ENCODE assay signal across 1 cellular context in genomic region chr3:111733154-111733553, GRCh38.
TF ChIP-seq lines count a peak whose summit lies in the region.

No MANE protein-coding gene starts in this region.

TF ChIP-seq in HepG2, 621 proteins besides CTCF, POLR2A, EP300 and RAD21 (continues in another document):
- TF ChIP-seq MED1 (CRISPR knock-in tag; IDR thresholded peaks at IDR 0.05) = peak; percentile 73
- TF ChIP-seq PHF20 (CRISPR knock-in tag; IDR thresholded peaks at IDR 0.05) = no peak
- no peak for TF ChIP-seq ZNF772 (CRISPR knock-in tag; IDR thresholded peaks at IDR 0.05)
- TF ChIP-seq PBX2 (CRISPR knock-in tag; IDR thresholded peaks at IDR 0.05) = 0 out of 2 replicates have a peak, but pooled peaks have one; percentile 17
- TF ChIP-seq KLF13 (CRISPR knock-in tag; IDR thresholded peaks at IDR 0.05) = no peak
- TF ChIP-seq DRAP1 (CRISPR knock-in tag; IDR thresholded peaks at IDR 0.05) = peak; percentile 81
- TF ChIP-seq CEBPZ (IDR thresholded peaks at IDR 0.05; ENCODE audit: low read length) = no peak
- TF ChIP-seq SMYD3 (CRISPR knock-in tag; IDR thresholded peaks at IDR 0.05) = no peak
- no peak for TF ChIP-seq TFE3 (CRISPR knock-in tag; IDR thresholded peaks at IDR 0.05)
- TF ChIP-seq ZNF562 (CRISPR knock-in tag; IDR thresholded peaks at IDR 0.05; ENCODE audit: borderline replicate concordance) = no peak
- peak; percentile 45; the same call in 1 of the 2 replicates for TF ChIP-seq KMT2A (CRISPR knock-in tag; IDR thresholded peaks at IDR 0.05)
- 0 out of 2 replicates have a peak, but pooled peaks have one; percentile 33 for TF ChIP-seq RARA (CRISPR knock-in tag; IDR thresholded peaks at IDR 0.05)
- TF ChIP-seq ATF3 (CRISPR knock-in tag; IDR thresholded peaks at IDR 0.05) = 0 out of 2 replicates have a peak, but pooled peaks have one; percentile 30
- no peak for TF ChIP-seq SOX6 (IDR thresholded peaks at IDR 0.05)
- TF ChIP-seq SOX6 (CRISPR knock-in tag; IDR thresholded peaks at IDR 0.05) = peak; percentile 47
- TF ChIP-seq KAT7 (CRISPR knock-in tag; IDR thresholded peaks at IDR 0.05; ENCODE audit: borderline replicate concordance) = no peak
- TF ChIP-seq AHDC1 (CRISPR knock-in tag; IDR thresholded peaks at IDR 0.05; ENCODE audit: borderline replicate concordance) = peak; percentile 41; the same call in 1 of the 2 replicates
- TF ChIP-seq PITX1 (CRISPR knock-in tag; IDR thresholded peaks at IDR 0.05) = peak; percentile 88
- 0 out of 2 replicates have a peak, but pooled peaks have one; percentile 41 for TF ChIP-seq NFIC (IDR thresholded peaks at IDR 0.05; ENCODE audit: low read length)
- peak; percentile 52; the same call in 1 of the 2 replicates for TF ChIP-seq HOMEZ (CRISPR knock-in tag; IDR thresholded peaks at IDR 0.05; ENCODE audit: low read depth)
- TF ChIP-seq ZNF816 (CRISPR knock-in tag; IDR thresholded peaks at IDR 0.05; ENCODE audit: borderline replicate concordance) = no peak
- no peak for TF ChIP-seq CBFB (CRISPR knock-in tag; IDR thresholded peaks at IDR 0.05)
- 0 out of 2 replicates have a peak, but pooled peaks have one; percentile 38 for TF ChIP-seq ZNF800 (CRISPR knock-in tag; IDR thresholded peaks at IDR 0.05)
- no peak for TF ChIP-seq GABPB1 (CRISPR knock-in tag; IDR thresholded peaks at IDR 0.05)
- TF ChIP-seq PCBP1 (IDR thresholded peaks at IDR 0.05; ENCODE audit: borderline replicate concordance, low read depth, low read length) = no peak
- no peak for TF ChIP-seq ZNF891 (CRISPR knock-in tag; IDR thresholded peaks at IDR 0.05)
- peak; percentile 75 for TF ChIP-seq BCL6 (CRISPR knock-in tag; IDR thresholded peaks at IDR 0.05)
- TF ChIP-seq SP5 (CRISPR knock-in tag; IDR thresholded peaks at IDR 0.05; ENCODE audit: borderline replicate concordance, low read depth) = peak; percentile 40; the same call in 1 of the 2 replicates
- TF ChIP-seq BRF2 (CRISPR knock-in tag; IDR thresholded peaks at IDR 0.05) = no peak
- 0 out of 2 replicates have a peak, but pooled peaks have one; percentile 38 for TF ChIP-seq RFXANK (CRISPR knock-in tag; IDR thresholded peaks at IDR 0.05)
- no peak for TF ChIP-seq IRX3 (CRISPR knock-in tag; IDR thresholded peaks at IDR 0.05; ENCODE audit: borderline replicate concordance, low read depth)
- no peak for TF ChIP-seq DR1 (CRISPR knock-in tag; IDR thresholded peaks at IDR 0.05)
- peak; percentile 75 for TF ChIP-seq ZFX (CRISPR knock-in tag; IDR thresholded peaks at IDR 0.05; ENCODE audit: low read depth)
- no peak for TF ChIP-seq ZNF10 (CRISPR knock-in tag; IDR thresholded peaks at IDR 0.05; ENCODE audit: borderline replicate concordance, low read depth)
- peak; percentile 70 for TF ChIP-seq POLR2AphosphoS5 (IDR thresholded peaks at IDR 0.05; ENCODE audit: low read depth, low read length)
- peak; percentile 22; the same call in 1 of the 2 replicates for TF ChIP-seq FOXJ3 (CRISPR knock-in tag; IDR thresholded peaks at IDR 0.05; ENCODE audit: borderline replicate concordance)
- no peak for TF ChIP-seq REL (CRISPR knock-in tag; conservative IDR thresholded peaks at IDR 0.05)
- peak; percentile 66; the same call in 1 of the 2 replicates for TF ChIP-seq THRA (CRISPR knock-in tag; IDR thresholded peaks at IDR 0.05; ENCODE audit: borderline replicate concordance)
- no peak for TF ChIP-seq SOX13 (IDR thresholded peaks at IDR 0.05)
- peak in 1 of 2 experiments; percentile 56; a peak in 1 of 4 replicates for TF ChIP-seq SOX13 (CRISPR knock-in tag; conservative IDR thresholded peaks at IDR 0.05 in 1 of 2, IDR thresholded peaks at IDR 0.05 in 1 of 2)
- TF ChIP-seq GATAD2A (CRISPR knock-in tag; IDR thresholded peaks at IDR 0.05) = peak; percentile 85
- TF ChIP-seq TARDBP (CRISPR knock-in tag; IDR thresholded peaks at IDR 0.05) = peak; percentile 12; the same call in 1 of the 2 replicates
- no peak for TF ChIP-seq ZNF598 (CRISPR knock-in tag; IDR thresholded peaks at IDR 0.05; ENCODE audit: borderline replicate concordance)
- peak; percentile 65 for TF ChIP-seq ISL2 (CRISPR knock-in tag; IDR thresholded peaks at IDR 0.05)
- 0 out of 2 replicates have a peak, but pooled peaks have one; percentile 19 for TF ChIP-seq TAF1 (CRISPR knock-in tag; IDR thresholded peaks at IDR 0.05)
- peak; percentile 52 for TF ChIP-seq FOSL2 (CRISPR knock-in tag; IDR thresholded peaks at IDR 0.05)
